Comparison of ENCODE assay signal across 12 cellular contexts in the genomic region with DNA sequence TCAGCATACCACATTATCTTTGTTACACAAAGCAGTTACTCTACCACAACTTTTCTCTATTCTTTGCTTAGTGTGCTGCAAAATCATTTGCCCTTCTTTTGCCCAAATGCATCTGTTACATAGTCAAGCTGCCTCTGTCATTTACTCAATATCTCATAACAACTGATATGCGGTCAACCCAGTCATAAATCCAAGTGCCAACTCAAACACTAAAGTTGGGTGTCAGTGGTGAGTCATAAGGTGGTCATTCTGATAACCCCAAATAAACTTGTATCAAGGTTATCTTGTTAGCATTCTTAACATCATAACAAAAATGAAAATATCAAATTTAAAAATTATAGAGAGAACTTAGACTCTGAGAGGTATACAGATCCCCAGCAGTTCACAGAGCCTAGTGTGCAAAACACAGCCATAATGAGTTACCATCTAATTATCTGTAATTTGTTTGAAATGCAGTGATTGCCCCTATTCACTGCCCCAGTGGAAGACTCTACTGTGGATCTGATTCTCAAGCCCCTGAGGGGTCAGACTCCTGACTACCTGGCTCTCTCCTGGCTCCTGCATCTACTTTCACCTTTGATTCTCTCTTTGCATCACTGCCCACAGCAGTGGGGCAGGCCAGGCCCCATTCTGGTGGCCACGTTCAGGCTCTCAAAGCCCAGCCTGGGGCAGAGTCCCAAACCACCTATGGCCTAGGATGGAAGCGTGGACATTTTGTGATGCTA. TPM values are rescaled to one million over a fixed set of nuclear protein-coding genes. Genes with fewer than 3 reads are reported as not detected.
DNase-seq lines count a peak whose midpoint lies in the region; ATAC-seq and TF ChIP-seq lines count a peak whose summit lies in the region.
"Had no signal": no experiment of that assay in that cellular context is flagged by ENCODE, and none has a peak within 500 bp of the region (broad histone marks: within the 10 kb centered on the region; RNA-seq: fewer than 3 reads in every experiment).

No MANE protein-coding gene starts in this region.

- H3K9me3 Mint-ChIP-seq in progenitor cell of endocrine pancreas (ENCODE audit: low read depth) = no peaks in the 10 kb centered on the region
- H3K9me3 Mint-ChIP-seq: T-cell had no signal

- no peak overlapping the region for H3K4me3 ChIP-seq in tibial artery

- no peak overlapping the region for H3K27ac ChIP-seq in tibial artery

- H3K36me3 ChIP-seq in tibial artery = no peaks in the 10 kb centered on the region

- ATAC-seq in GM18868 (IDR thresholded peaks at IDR 0.05; ENCODE audit: unreplicated experiment) = peak; percentile 26
- no peak for ATAC-seq in GM19452 (IDR thresholded peaks at IDR 0.05; ENCODE audit: unreplicated experiment)
- ATAC-seq: esophagus mucosa, T-cell had no signal

- H3K36me3 Mint-ChIP-seq in progenitor cell of endocrine pancreas (ENCODE audit: insufficient read depth) = peaks cover 5% of the 10 kb centered on the region
- H3K36me3 Mint-ChIP-seq: T-cell had no signal

- H3K27me3 ChIP-seq in tibial artery = no peaks in the 10 kb centered on the region

- H3K27ac Mint-ChIP-seq in progenitor cell of endocrine pancreas = peak overlapping the region; percentile 66
- H3K27ac Mint-ChIP-seq: T-cell had no signal

- H3K9me3 ChIP-seq in tibial artery = no peaks in the 10 kb centered on the region

- peak overlapping the region; percentile 39 for H3K4me3 Mint-ChIP-seq in progenitor cell of endocrine pancreas (ENCODE audit: low read depth)
- H3K4me3 Mint-ChIP-seq: T-cell had no signal

- no peak for TF ChIP-seq CTCF in progenitor cell of endocrine pancreas (IDR thresholded peaks at IDR 0.05; ENCODE audit: unreplicated experiment)
- no peak for TF ChIP-seq CTCF in tibial artery (IDR thresholded peaks at IDR 0.05)

- peak; percentile 89 for DNase-seq in NCI-H226
- peak; percentile 36 for DNase-seq in fibroblast of peridontal ligament (ENCODE audit: extremely low read depth)
- no peak for DNase-seq in progenitor cell of endocrine pancreas (ENCODE audit: low spot score, unreplicated experiment)
- DNase-seq in superior temporal gyrus (ENCODE audit: extremely low spot score) = no peak
- DNase-seq in tibial artery = no peak
- DNase-seq in DMS153 treated with DMSO at 0.1 percent for 48 hours (lab: John Stamatoyannopoulos, UW; ENCODE audit: unreplicated experiment) = no peak
- DNase-seq: anterior cingulate cortex, GDM1, T-cell had no signal

- H3K4me1 ChIP-seq in tibial artery = peaks cover 0 to 29% (median 15%) of the 10 kb centered on the region in 4 donors

- intact Hi-C loops in tibial artery (cut with DNase I; ENCODE audit: low total_unique reads) = no loop called here

- H3K4me1 Mint-ChIP-seq in progenitor cell of endocrine pancreas (ENCODE audit: low read depth) = peaks cover 41% of the 10 kb centered on the region

- no peaks in the 10 kb centered on the region for H3K27me3 Mint-ChIP-seq in progenitor cell of endocrine pancreas

RNA-seq across cellular contexts. Expression of gene TBC1D9, which starts 29.2 kb away (rescaled TPM):
- 36.4 and 37.4 TPM in 2 replicates for total RNA-seq in progenitor cell of endocrine pancreas

Comparison
In these comparisons a context has a peak if more than half of its experiments do, and no peak if none do; other contexts are left out.
1. DNase-seq: peak in NCI-H226 (single experiment) and fibroblast of peridontal ligament (single experiment); none in progenitor cell of endocrine pancreas (single experiment), superior temporal gyrus (single experiment), tibial artery (0 of 2) and DMS153 treated with DMSO at 0.1 percent for 48 hours (single experiment).